ENCODE assay signal across 13 cellular contexts in genomic region chr20:32680544-32681174, GRCh38. TPM values are rescaled to one million over a fixed set of nuclear protein-coding genes. Genes with fewer than 3 reads are reported as not detected.
DNase-seq lines count a peak whose midpoint lies in the region; ATAC-seq and TF ChIP-seq lines count a peak whose summit lies in the region.
"Had no signal": no experiment of that assay in that cellular context is flagged by ENCODE, and none has a peak within 500 bp of the region (broad histone marks: within the 10 kb centered on the region; RNA-seq: fewer than 3 reads in every experiment).

No MANE protein-coding gene starts in this region.

- H3K4me3 Mint-ChIP-seq in T-helper 17 cell = no peak overlapping the region
- peak overlapping the region in 1 of 5 donors; percentile 14 for H3K4me3 Mint-ChIP-seq in immature natural killer cell
- no peak overlapping the region for H3K4me3 Mint-ChIP-seq in stimulated activated memory B cell treated with anti-CD40 and anti-IgM and Interleukin-4, amounts not matched to agents 10 μg/mL and 1 μg/mL and 100 μg/mL, for 72 hours

- H3K4me3 ChIP-seq in cardiac muscle cell = no peak overlapping the region
- no peak overlapping the region for H3K4me3 ChIP-seq in left ventricle myocardium inferior

- no peak for TF ChIP-seq CTCF in cardiac muscle cell (IDR thresholded peaks at IDR 0.05; ENCODE audit: low read depth, low read length)
- no peak for TF ChIP-seq CTCF in left ventricle myocardium inferior (IDR thresholded peaks at IDR 0.05; ENCODE audit: borderline replicate concordance)

- DNase-seq in cardiac muscle cell (ENCODE audit: low read depth in 1 of 2, low spot score in 1 of 2) = no peak
- no peak for DNase-seq in left ventricle myocardium inferior
- no peak for DNase-seq in T-helper 17 cell
- DNase-seq in immature natural killer cell = no peak
- DNase-seq in NCI-H2081 treated with DMSO at 0.1 percent for 48 hours (lab: John Stamatoyannopoulos, UW) = no peak
- no peak for DNase-seq in NCI-H2029 (lab: John Stamatoyannopoulos, UW)
- no peak for DNase-seq in activated effector memory CD4-positive, alpha-beta T cell treated with Interleukin-2 at 50 U/mL for 16 hours
- DNase-seq: activated naive CD4-positive, alpha-beta T cell treated with Interleukin-2 at 50 U/mL for 16 hours; HCEC 1CT; midbrain; stimulated activated naive CD4-positive, alpha-beta T cell treated with Interleukin-2 at 50 U/mL for 16 hours; T-helper 2 cell had no signal

- H3K27ac ChIP-seq in cardiac muscle cell = peak overlapping the region; percentile 75
- H3K27ac ChIP-seq in left ventricle myocardium inferior (replicated peaks) = no peak overlapping the region

- H3K27ac Mint-ChIP-seq in T-helper 17 cell (peak overlapping the region; percentile 27), immature natural killer cell (peak overlapping the region; percentile 8 to 49 (median 32))
- peak overlapping the region; percentile 53 for H3K27ac Mint-ChIP-seq in stimulated activated memory B cell treated with anti-CD40 and anti-IgM and Interleukin-4, amounts not matched to agents 10 μg/mL and 1 μg/mL and 100 μg/mL, for 72 hours

- H3K27me3 Mint-ChIP-seq in T-helper 17 cell = no peaks in the 10 kb centered on the region
- peaks cover 0 to 4% (median 0%) of the 10 kb centered on the region in 3 donors for H3K27me3 Mint-ChIP-seq in immature natural killer cell (ENCODE audit: low read depth in 3 of 3)
- no peaks in the 10 kb centered on the region for H3K27me3 Mint-ChIP-seq in stimulated activated memory B cell treated with anti-CD40 and anti-IgM and Interleukin-4, amounts not matched to agents 10 μg/mL and 1 μg/mL and 100 μg/mL, for 72 hours

- H3K36me3 Mint-ChIP-seq in T-helper 17 cell (ENCODE audit: low read depth) (no peaks in the 10 kb centered on the region), immature natural killer cell (peaks cover 0 to 5% (median 0%) of the 10 kb centered on the region in 3 donors)
- no peaks in the 10 kb centered on the region for H3K36me3 Mint-ChIP-seq in stimulated activated memory B cell treated with anti-CD40 and anti-IgM and Interleukin-4, amounts not matched to agents 10 μg/mL and 1 μg/mL and 100 μg/mL, for 72 hours

- H3K27me3 ChIP-seq in cardiac muscle cell (no peaks in the 10 kb centered on the region), left ventricle myocardium inferior (ENCODE audit: low read depth) (no peaks in the 10 kb centered on the region)

- no peak for ATAC-seq in T-helper 17 cell
- no peak for ATAC-seq in stimulated activated memory B cell treated with anti-CD40 and anti-IgM and Interleukin-4, amounts not matched to agents 10 μg/mL and 1 μg/mL and 100 μg/mL, for 72 hours

- peaks cover 19% of the 10 kb centered on the region for H3K4me1 ChIP-seq in cardiac muscle cell (ENCODE audit: low read depth)
- H3K4me1 ChIP-seq in left ventricle myocardium inferior = no peaks in the 10 kb centered on the region

- H3K36me3 ChIP-seq in cardiac muscle cell (no peaks in the 10 kb centered on the region), left ventricle myocardium inferior (no peaks in the 10 kb centered on the region)

- H3K9me3 ChIP-seq in cardiac muscle cell (ENCODE audit: low read depth) (no peaks in the 10 kb centered on the region), left ventricle myocardium inferior (replicated peaks) (no peaks in the 10 kb centered on the region), T-helper 17 cell (ENCODE audit: control insufficient read depth, low read length, poor library complexity, severe bottlenecking) (no peaks in the 10 kb centered on the region)

- H3K9me3 Mint-ChIP-seq in immature natural killer cell = no peaks in the 10 kb centered on the region
- peaks cover 3% of the 10 kb centered on the region for H3K9me3 Mint-ChIP-seq in stimulated activated memory B cell treated with anti-CD40 and anti-IgM and Interleukin-4, amounts not matched to agents 10 μg/mL and 1 μg/mL and 100 μg/mL, for 72 hours

- intact Hi-C loops in left ventricle myocardium inferior (cut with micrococcal nuclease) = no loop called here

- H3K4me1 Mint-ChIP-seq in T-helper 17 cell (peaks cover 2% of the 10 kb centered on the region), immature natural killer cell (peaks cover 28 to 37% of the 10 kb centered on the region in 2 donors)
- H3K4me1 Mint-ChIP-seq in stimulated activated memory B cell treated with anti-CD40 and anti-IgM and Interleukin-4, amounts not matched to agents 10 μg/mL and 1 μg/mL and 100 μg/mL, for 72 hours = peaks cover 12% of the 10 kb centered on the region

RNA-seq across cellular contexts. Expression of gene C20orf203, which starts 6.9 kb away (rescaled TPM):
- total RNA-seq in cardiac muscle cell = 0.18 and 1.6 TPM in 2 replicates
- 1.3 and 5.1 TPM in 2 replicates for polyA plus RNA-seq in cardiac muscle cell
- total RNA-seq in left ventricle myocardium inferior = not detected
- total RNA-seq in T-helper 17 cell = under 1 TPM; 0.10 to 0.20 TPM
- polyA plus RNA-seq in immature natural killer cell = under 1 TPM in 2 of 3 donors, not detected in 1; 0.11 to 0.29 TPM
